26 cellular contexts compared by ENCODE assay signal in the genomic region with DNA sequence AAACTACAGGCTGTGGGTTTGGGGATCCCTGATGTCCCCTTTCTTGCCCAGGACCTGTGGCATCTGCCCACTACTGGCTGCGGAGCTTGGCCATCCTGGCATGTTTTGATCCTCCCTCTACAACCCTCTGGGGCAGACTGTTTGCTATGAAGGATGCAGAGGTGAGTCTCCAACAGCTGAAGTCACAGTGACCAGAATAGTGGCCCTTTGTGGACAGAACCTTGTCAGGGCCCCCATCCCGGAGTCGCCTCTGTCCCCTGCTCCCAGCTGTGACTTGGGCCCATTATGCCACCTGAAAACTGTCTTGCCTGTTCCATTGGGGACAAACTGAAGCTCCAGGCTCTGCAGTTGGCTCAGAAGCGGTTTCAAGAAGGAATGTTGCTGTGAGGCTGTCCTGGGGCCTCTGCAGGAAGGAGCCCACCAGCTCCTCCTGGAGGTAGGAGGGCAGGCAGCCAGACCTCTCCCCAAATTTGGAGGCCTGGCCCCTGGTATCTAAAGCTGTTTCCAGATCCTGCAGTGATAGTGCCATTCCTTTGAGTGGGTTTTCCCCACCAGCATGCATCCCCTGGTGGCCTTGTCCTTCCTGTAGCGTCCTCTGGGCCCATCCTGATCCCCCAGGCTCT.
DNase-seq lines count a peak whose midpoint lies in the region; ATAC-seq, FAIRE-seq and TF ChIP-seq lines count a peak whose summit lies in the region.
"Had no signal": no experiment of that assay in that cellular context is flagged by ENCODE, and none has a peak within 500 bp of the region (broad histone marks: within the 10 kb centered on the region; RNA-seq: fewer than 3 reads in every experiment).

No MANE protein-coding gene starts in this region.

- CTCF ChIA-PET in H1 (lab: Charles Lee; ENCODE audit: partially characterized antibody), result interaction anchor here (0.7 to 3.8 kb wide), 25 partner anchors 9 to 869 kb away, joined by 3 to 21 read pairs (median 4); no protein-coding TSS in a partner anchor

- peak overlapping the region; percentile 77; the same call in 1 of the 2 replicates for H3K4me2 ChIP-seq in GM23338
- H3K4me2 ChIP-seq in H1 (ENCODE audit: insufficient read depth in 1 of 2, low read depth in 2 of 2, low read length in 2 of 2), result no peak overlapping the region
- H3K4me2 ChIP-seq: A549; BLaER1 treated with 17β-estradiol and CSF1 and Interleukin-3, amounts not matched to agents 10 nM and 100 nM had no signal

- H2BK12ac ChIP-seq in H1 (ENCODE audit: low read depth, low read length), result no peak overlapping the region

- no peak overlapping the region for H3K9ac ChIP-seq in H1 (replicated peaks in 1 of 4; ENCODE audit: extremely low read depth in 1 of 4, low read depth in 3 of 4, low read length in 3 of 4)
- H3K9ac ChIP-seq: BLaER1 treated with 17β-estradiol and CSF1 and Interleukin-3, amounts not matched to agents 10 nM and 100 nM had no signal

- H4K20me1 ChIP-seq in GM23338 (replicated peaks; ENCODE audit: insufficient read depth) (no peaks in the 10 kb centered on the region), H1 (replicated peaks in 1 of 2; ENCODE audit: control insufficient read depth in 1 of 2, insufficient read depth in 2 of 2, low read length in 2 of 2) (no peaks in the 10 kb centered on the region)
- H4K20me1 ChIP-seq: BLaER1 treated with 17β-estradiol and CSF1 and Interleukin-3, amounts not matched to agents 10 nM and 100 nM had no signal

- H3K79me2 ChIP-seq in GM23338 (replicated peaks; ENCODE audit: insufficient read depth) (no peaks in the 10 kb centered on the region), H1 (ENCODE audit: control insufficient read depth in 1 of 2, insufficient read depth in 2 of 2, low read length in 2 of 2) (no peaks in the 10 kb centered on the region)

- H3K4me3 ChIP-seq in GM23338, result no peak overlapping the region; the same call in 1 of the 2 replicates
- no peak overlapping the region for H3K4me3 ChIP-seq in H1 (ENCODE audit: extremely low read depth in 1 of 4, insufficient read depth in 2 of 4, low read depth in 3 of 4, low read length in 4 of 4)
- H3K4me3 ChIP-seq: A549; BLaER1 treated with 17β-estradiol and CSF1 and Interleukin-3, amounts not matched to agents 10 nM and 100 nM; GM12878; K562 had no signal

- H2BK20ac ChIP-seq in H1 (ENCODE audit: low read length), result no peak overlapping the region

- H3K56ac ChIP-seq in H1 (replicated peaks; ENCODE audit: insufficient read length, low read depth, low read length), result no peak overlapping the region

- TF ChIP-seq CTCF in GM23338 (conservative IDR thresholded peaks at IDR 0.05; ENCODE audit: low read depth in 2 of 2), result peak; percentile 42 to 58
- peak; percentile 55 to 60 (median 55) for TF ChIP-seq CTCF in H1 (IDR thresholded peaks at IDR 0.05; ENCODE audit: control extremely low read depth in 1 of 3, insufficient read depth in 1 of 3, low read depth in 1 of 3, low read length in 3 of 3)

- TF ChIP-seq RAD21 in H1 (IDR thresholded peaks at IDR 0.05 in 1 of 2, conservative IDR thresholded peaks at IDR 0.05 in 1 of 2; ENCODE audit: low read depth in 2 of 2, low read length in 2 of 2), result peak; percentile 35 to 57; a peak in 3 of 4 replicates

- no peak overlapping the region for H3K27ac Mint-ChIP-seq in GM23338
- H3K27ac Mint-ChIP-seq: CD4-positive, alpha-beta T cell had no signal

- no peak overlapping the region for H3K4me3 Mint-ChIP-seq in GM23338
- H3K4me3 Mint-ChIP-seq: CD4-positive, alpha-beta T cell had no signal

- no peaks in the 10 kb centered on the region for H3K36me3 ChIP-seq in GM23338 (ENCODE audit: insufficient read depth)
- H3K36me3 ChIP-seq in H1 (ENCODE audit: control insufficient read depth in 2 of 4, insufficient read depth in 4 of 4, low read length in 3 of 4), result no peaks in the 10 kb centered on the region
- H3K36me3 ChIP-seq: BLaER1 treated with 17β-estradiol and CSF1 and Interleukin-3, amounts not matched to agents 10 nM and 100 nM had no signal

- no peaks in the 10 kb centered on the region for H3K9me3 ChIP-seq in H1 (ENCODE audit: insufficient read depth in 2 of 2, low read depth in 1 of 2, low read length in 1 of 2)
- H3K9me3 ChIP-seq: A549; BLaER1 treated with 17β-estradiol and CSF1 and Interleukin-3, amounts not matched to agents 10 nM and 100 nM had no signal

- H4K5ac ChIP-seq in H1 (ENCODE audit: insufficient read length, low read depth, low read length), result no peak overlapping the region

- H2AK5ac ChIP-seq in H1 (ENCODE audit: low read depth, low read length), result no peak overlapping the region

- H3K9me3 Mint-ChIP-seq in GM23338, result no peaks in the 10 kb centered on the region
- H3K9me3 Mint-ChIP-seq: CD4-positive, alpha-beta T cell had no signal

- intact Hi-C loops in posterior vena cava (cut with DNase I), result no loop called here

- peaks cover 21% of the 10 kb centered on the region for H3K4me1 Mint-ChIP-seq in GM23338

- no peak for TF ChIP-seq POLR2A in H1 (IDR thresholded peaks at IDR 0.05; ENCODE audit: control extremely low read depth in 1 of 2, low read depth in 2 of 2, low read length in 2 of 2)

- H3K18ac ChIP-seq in H1 (ENCODE audit: extremely low read depth, low read length), result no peak overlapping the region

- POLR2A ChIA-PET in H1 (lab: Charles Lee; ENCODE audit: partially characterized antibody), result no interaction called here

- no peaks in the 10 kb centered on the region for H3K23me2 ChIP-seq in H1 (ENCODE audit: low read depth, low read length)

- no peaks in the 10 kb centered on the region for H3K9me2 ChIP-seq in GM23338 (ENCODE audit: insufficient read depth)

- peak; percentile 44 for ATAC-seq in GM23338
- ATAC-seq: GM12878, K562, PC-3, Right ventricle myocardium inferior had no signal

- H3K4me1 ChIP-seq in GM23338 (ENCODE audit: insufficient read depth), result peaks cover 5% of the 10 kb centered on the region; the same call in 1 of the 2 replicates
- peaks cover 0 to 8% (median 4%) of the 10 kb centered on the region in 4 experiments; a peak in 4 of 7 replicates for H3K4me1 ChIP-seq in H1 (replicated peaks in 1 of 4; ENCODE audit: control insufficient read depth in 3 of 4, insufficient read depth in 4 of 4, low read length in 3 of 4)
- H3K4me1 ChIP-seq: A549; BLaER1 treated with 17β-estradiol and CSF1 and Interleukin-3, amounts not matched to agents 10 nM and 100 nM had no signal

- peaks cover 14% of the 10 kb centered on the region for H3K27me3 Mint-ChIP-seq in GM23338 (ENCODE audit: insufficient read depth, low read depth, poor library complexity)

- TF ChIP-seq EP300 in H1 (IDR thresholded peaks at IDR 0.05; ENCODE audit: borderline replicate concordance in 1 of 2, low read depth in 2 of 2, low read length in 2 of 2), result no peak

- H4K91ac ChIP-seq in H1 (replicated peaks; ENCODE audit: insufficient read length, low read length), result no peak overlapping the region

- no peaks in the 10 kb centered on the region; the same call in 2 of the 3 replicates for H3K36me3 Mint-ChIP-seq in GM23338 (ENCODE audit: low read depth)

- no peaks in the 10 kb centered on the region for H3K79me1 ChIP-seq in H1 (ENCODE audit: low read depth, low read length)

- H2BK120ac ChIP-seq in H1 (replicated peaks; ENCODE audit: low read depth, low read length), result no peak overlapping the region

- H3K14ac ChIP-seq in H1 (ENCODE audit: insufficient read length), result no peak overlapping the region

- H3K23ac ChIP-seq in H1 (ENCODE audit: insufficient read length), result no peak overlapping the region

- DNase-seq in GM23338 (ENCODE audit: low spot score) (peak; percentile 63), H1 (ENCODE audit: low read depth in 1 of 2, low spot score in 2 of 2) (no peak), islet precursor cell (peak; percentile 42), posterior vena cava (ENCODE audit: low spot score) (peak; percentile 23), NCI-H446 treated with DMSO at 0.1 percent for 48 hours (lab: John Stamatoyannopoulos, UW) (no peak), NCI-H1417 treated with DMSO at 0.1 percent for 48 hours (lab: John Stamatoyannopoulos, UW) (no peak)
- DNase-seq in stimulated activated CD4-positive, alpha-beta T cell treated with anti-CD3 and anti-CD28 coated beads, Interleukin-2, amount 100 ng/mL, for 48 hours, result no peak
- DNase-seq: AML-193; CD4-positive, alpha-beta T cell; Kasumi-1; NCI-H1092 treated with DMSO at 0.1 percent for 48 hours; NCI-H1436 treated with DMSO at 0.1 percent for 48 hours; NCI-H187 treated with DMSO at 0.1 percent for 48 hours; NCI-H2171 treated with DMSO at 0.1 percent for 48 hours; NCI-H345; NCI-H524; NCI-H748 treated with DMSO at 0.1 percent for 48 hours; NK-92 treated with Interleukin-12 subunit alpha and Interleukin-12 subunit beta, amount 100 ng/mL, for 24 hours; PC-3 had no signal

- no peak overlapping the region for H4K8ac ChIP-seq in H1 (ENCODE audit: extremely low read depth, insufficient read depth, low read length)

- H2AFZ ChIP-seq in GM23338 (no peak overlapping the region; the same call in 1 of the 2 replicates), H1 (ENCODE audit: low read length) (no peak overlapping the region)

- no peak overlapping the region for H3K27ac ChIP-seq in GM23338 (ENCODE audit: low read depth)
- no peak overlapping the region for H3K27ac ChIP-seq in H1 (ENCODE audit: low read depth, low read length)
- H3K27ac ChIP-seq: A549; BLaER1 treated with 17β-estradiol and CSF1 and Interleukin-3, amounts not matched to agents 10 nM and 100 nM had no signal

- peaks cover 14% of the 10 kb centered on the region for H3K27me3 ChIP-seq in GM23338 (ENCODE audit: insufficient read depth)
- no peaks in the 10 kb centered on the region; a peak in 2 of 7 replicates for H3K27me3 ChIP-seq in H1 (replicated peaks in 1 of 4; ENCODE audit: control insufficient read depth in 3 of 4, extremely low read depth in 1 of 4, insufficient read depth in 3 of 4, low read length in 3 of 4)
- H3K27me3 ChIP-seq: BLaER1 treated with 17β-estradiol and CSF1 and Interleukin-3, amounts not matched to agents 10 nM and 100 nM had no signal

- no peak for FAIRE-seq in H1 (lab: Jason Lieb, UNC)
- FAIRE-seq: A549, D721Med, GM12878, HTR-8/SVneo, K562 had no signal

- WGBS in H1 (ENCODE audit: extremely low coverage in 1 of 2, insufficient coverage in 1 of 2, insufficient read length in 1 of 2, insufficient replicate concordance in 2 of 2, low coverage in 1 of 2, low lambda C conversion rate in 2 of 2, missing lambda C conversion rate in 1 of 2), 2 experiments, result 87% methylated on average over 5 of the region's 5 CpGs; no CpG with 5 or more reads in 1 of the 2 experiments

- H3K4ac ChIP-seq in H1 (replicated peaks; ENCODE audit: insufficient read length, low read depth, low read length), result no peak overlapping the region

- H3F3A ChIP-seq in GM23338 (replicated peaks; ENCODE audit: low read depth), result no peaks in the 10 kb centered on the region

- H2BK5ac ChIP-seq in H1 (ENCODE audit: low read depth, low read length), result no peak overlapping the region

- H2BK15ac ChIP-seq in H1 (ENCODE audit: low read length), result 0 out of 2 replicates have a peak overlapping the region, but pooled peaks have one; percentile 46

TF ChIP-seq in GM23338, 12 proteins besides CTCF, POLR2A, EP300 and RAD21 (continues in another document):
- no peak for TF ChIP-seq CREB1 (CRISPR knock-in tag; IDR thresholded peaks at IDR 0.05; ENCODE audit: low read depth)

TF ChIP-seq in H1, 55 proteins besides CTCF, POLR2A, EP300 and RAD21 (continues in another document):
- TF ChIP-seq GABPA (IDR thresholded peaks at IDR 0.05; ENCODE audit: borderline replicate concordance, insufficient read depth, low read length) (no peak), BRCA1 (IDR thresholded peaks at IDR 0.05; ENCODE audit: low read depth, low read length) (no peak), YY1 (IDR thresholded peaks at IDR 0.05; ENCODE audit: low read depth, low read length) (no peak)

Comparison
In these comparisons a context has a peak if more than half of its experiments do, and no peak if none do; other contexts are left out.
1. DNase-seq: peak in GM23338 (single experiment), islet precursor cell (single experiment) and posterior vena cava (single experiment); none in H1 (0 of 2), NCI-H446 treated with DMSO at 0.1 percent for 48 hours (single experiment), stimulated activated CD4-positive, alpha-beta T cell treated with anti-CD3 and anti-CD28 coated beads, Interleukin-2, amount 100 ng/mL, for 48 hours (0 of 2) and NCI-H1417 treated with DMSO at 0.1 percent for 48 hours (single experiment).